7 cellular contexts compared by ENCODE assay signal in genomic region chr17:49194297-49194607, GRCh38. TPM values are rescaled to one million over a fixed set of nuclear protein-coding genes. Genes with fewer than 3 reads are reported as not detected.
DNase-seq lines count a peak whose midpoint lies in the region; ATAC-seq, FAIRE-seq and TF ChIP-seq lines count a peak whose summit lies in the region.

No MANE protein-coding gene starts in this region.

- DNase-seq in RWPE1 (ENCODE audit: low spot score) (no peak), endothelial cell of umbilical vein (ENCODE audit: low read depth, low spot score) (no peak), epidermal melanocyte (ENCODE audit: insufficient read length, low spot score) (no peak), left cardiac atrium (no peak)

- H3K9me3 ChIP-seq in ES-I3 (ENCODE audit: control insufficient read depth, insufficient read depth, low read length): no peaks in the 10 kb centered on the region
- H3K9me3 ChIP-seq in endothelial cell of umbilical vein (replicated peaks; ENCODE audit: control insufficient read depth, insufficient read depth, low read length): no peaks in the 10 kb centered on the region
- H3K9me3 ChIP-seq in skeletal muscle satellite cell (replicated peaks; ENCODE audit: low read length): no peaks in the 10 kb centered on the region

- H3K27ac ChIP-seq in RWPE1 (peak overlapping the region; percentile 99), endothelial cell of umbilical vein (ENCODE audit: insufficient read depth, low read depth, low read length) (no peak overlapping the region)

- H3K79me2 ChIP-seq in endothelial cell of umbilical vein (ENCODE audit: control insufficient read depth, insufficient read depth, low read length): no peaks in the 10 kb centered on the region

- no peak for FAIRE-seq in endothelial cell of umbilical vein (lab: Jason Lieb, UNC)

- H3K9ac ChIP-seq in ES-I3 (ENCODE audit: low read depth, low read length) (peak overlapping the region; percentile 85; the same call in 1 of the 2 replicates), endothelial cell of umbilical vein (replicated peaks; ENCODE audit: extremely low read depth, insufficient read depth, low read length) (no peak overlapping the region), skeletal muscle satellite cell (ENCODE audit: low read depth, low read length) (no peak overlapping the region)

- H3K4me2 ChIP-seq in endothelial cell of umbilical vein (ENCODE audit: insufficient read depth, low read length) (no peak overlapping the region), skeletal muscle satellite cell (ENCODE audit: low read length) (peak overlapping the region; percentile 79)

- BruUV-seq in endothelial cell of umbilical vein (replicated peaks; lab: Mats Ljungman, UMichigan): no TSS peak

- H3K27me3 ChIP-seq in endothelial cell of umbilical vein (ENCODE audit: control insufficient read depth in 2 of 2, insufficient read depth in 2 of 2, low read length in 2 of 2) (no peaks in the 10 kb centered on the region), skeletal muscle satellite cell (ENCODE audit: control insufficient read depth, insufficient read depth, low read length) (no peaks in the 10 kb centered on the region)

- no peak for TF ChIP-seq POLR2A in endothelial cell of umbilical vein (IDR thresholded peaks at IDR 0.05; ENCODE audit: low read depth, low read length)

- POLR2A ChIA-PET in RWPE1 (lab: Yijun Ruan, JAX; ENCODE audit: low non-redundant PET): interaction anchor here (0.7 kb wide), 1 partner anchor 138 kb away, joined by 4 read pairs; no protein-coding TSS in a partner anchor
- POLR2A ChIA-PET in endothelial cell of umbilical vein (lab: Charles Lee): interaction anchor here (0.6 to 1.2 kb wide), 3 partner anchors 8 to 338 kb away, joined by 3 read pairs; no protein-coding TSS in a partner anchor

- no peaks in the 10 kb centered on the region for H3K36me3 ChIP-seq in ES-I3 (ENCODE audit: insufficient read depth, low read length)
- H3K36me3 ChIP-seq in endothelial cell of umbilical vein (ENCODE audit: control insufficient read depth in 2 of 2, extremely low read depth in 1 of 2, insufficient read depth in 2 of 2, low read length in 2 of 2): no peaks in the 10 kb centered on the region
- H3K36me3 ChIP-seq in skeletal muscle satellite cell (ENCODE audit: insufficient read depth, low read length): no peaks in the 10 kb centered on the region

- dilution Hi-C loops in endothelial cell of umbilical vein (cut with MboI; ENCODE audit: extremely low pct_ligation_motif_present, low sequenced_read_pairs): no loop called here

- CTCF ChIA-PET in RWPE1 (lab: Yijun Ruan, JAX) (no interaction called here), endothelial cell of umbilical vein (lab: Charles Lee) (interaction anchor here (0.7 to 15.9 kb wide), 5 partner anchors 13 to 97 kb away, joined by 3 to 212 read pairs (median 3); partner anchors contain the start of genes ABI3, GNGT2 and PHOSPHO1)

- no peak for TF ChIP-seq CTCF in RWPE1 (conservative IDR thresholded peaks at IDR 0.05; ENCODE audit: low read depth)
- no peak for TF ChIP-seq CTCF in endothelial cell of umbilical vein (IDR thresholded peaks at IDR 0.05; ENCODE audit: extremely low read depth in 1 of 2, insufficient read depth in 1 of 2, low read depth in 1 of 2, low read length in 2 of 2)

- H2AFZ ChIP-seq in endothelial cell of umbilical vein (ENCODE audit: low read depth, low read length): peak overlapping the region; percentile 20

- ATAC-seq in HG02973 (IDR thresholded peaks at IDR 0.05; ENCODE audit: unreplicated experiment) (no peak), left cardiac atrium (no peak)

- H3K4me3 ChIP-seq in endothelial cell of umbilical vein (replicated peaks in 1 of 3; ENCODE audit: insufficient read depth in 1 of 3, low read depth in 1 of 3, low read length in 3 of 3) (no peak overlapping the region), skeletal muscle satellite cell (ENCODE audit: low read length) (no peak overlapping the region)

- no peaks in the 10 kb centered on the region for H4K20me1 ChIP-seq in endothelial cell of umbilical vein (replicated peaks; ENCODE audit: control insufficient read depth, extremely low read depth, insufficient read depth, low read length)

- intact Hi-C loops in endothelial cell of umbilical vein (cut with micrococcal nuclease) (no loop called here), left cardiac atrium (cut with DNase I) (loop anchor here in 1 of 2 donors (5.0 kb wide), 1 partner anchor 33 kb away; no protein-coding TSS in a partner anchor)

- H3K4me1 ChIP-seq in ES-I3 (ENCODE audit: insufficient read depth, low read length) (peaks cover 5% of the 10 kb centered on the region; the same call in 1 of the 2 replicates), endothelial cell of umbilical vein (ENCODE audit: control insufficient read depth, extremely low read depth, insufficient read depth, low read length) (peaks cover 8% of the 10 kb centered on the region), skeletal muscle satellite cell (ENCODE audit: control insufficient read depth, insufficient read depth, low read length) (peaks cover 21% of the 10 kb centered on the region)

- H3K9me1 ChIP-seq in endothelial cell of umbilical vein (replicated peaks; ENCODE audit: control insufficient read depth, extremely low read depth, insufficient read depth, low read length): no peaks in the 10 kb centered on the region

TF ChIP-seq in endothelial cell of umbilical vein, 7 proteins besides CTCF, POLR2A, EP300 and RAD21:
- TF ChIP-seq MYC (IDR thresholded peaks at IDR 0.05; ENCODE audit: low read depth, low read length) (no peak), POLR2AphosphoS5 (IDR thresholded peaks at IDR 0.05; ENCODE audit: insufficient read depth, low read depth, low read length) (no peak), MAX (IDR thresholded peaks at IDR 0.05; ENCODE audit: insufficient read depth, insufficient read length) (no peak), FOS (IDR thresholded peaks at IDR 0.05; ENCODE audit: borderline replicate concordance, insufficient read depth, low read length) (no peak), JUN (IDR thresholded peaks at IDR 0.05; ENCODE audit: borderline replicate concordance, insufficient read depth, insufficient read length, low read depth) (no peak), EZH2 (IDR thresholded peaks at IDR 0.05; ENCODE audit: borderline replicate concordance, low read depth, low read length, severe bottlenecking) (no peak), GATA2 (IDR thresholded peaks at IDR 0.05; ENCODE audit: insufficient read depth, insufficient read length, low read depth, low read length) (no peak)

RNA-seq across cellular contexts. Expression of gene GNGT2, which starts 16.1 kb away (rescaled TPM):
- total RNA-seq in endothelial cell of umbilical vein (3.7 and 3.8 TPM in 2 replicates), left cardiac atrium (1 to 10 TPM; 1.9 to 2.2 TPM)
- polyA plus RNA-seq in endothelial cell of umbilical vein: 2.1 and 2.8 TPM in 2 replicates
- polyA plus RNA-seq in endothelial cell of umbilical vein (2011; cell fraction: cytosol; rRNA removed): 5.1 and 5.6 TPM in 2 replicates
- polyA plus RNA-seq in endothelial cell of umbilical vein (2011; cell fraction: nucleus; rRNA removed): 2.5 and 3.4 TPM in 2 replicates
- 5.7 and 9.7 TPM in 2 replicates for polyA plus RNA-seq in endothelial cell of umbilical vein (2012)
- 2.3 and 3.9 TPM in 2 replicates for polyA minus RNA-seq in endothelial cell of umbilical vein
- polyA minus RNA-seq in endothelial cell of umbilical vein (2011; cell fraction: cytosol; rRNA and poly(A)+ RNA removed): not detected
- polyA minus RNA-seq in endothelial cell of umbilical vein (2011; cell fraction: nucleus; rRNA and poly(A)+ RNA removed): 1.5 TPM in 1 of 2 replicates, not detected in the other
- not detected in 2 replicates for total RNA-seq in skeletal muscle satellite cell (2012; rRNA removed)

RNA-seq across cellular contexts. Expression of gene ABI3, which starts 16.3 kb away (rescaled TPM):
- total RNA-seq in endothelial cell of umbilical vein: 35.2 and 35.7 TPM in 2 replicates
- polyA plus RNA-seq in endothelial cell of umbilical vein: 35.0 and 35.5 TPM in 2 replicates
- 29.6 and 31.8 TPM in 2 replicates for polyA plus RNA-seq in endothelial cell of umbilical vein (2011; cell fraction: cytosol; rRNA removed)
- 19.4 and 20.7 TPM in 2 replicates for polyA plus RNA-seq in endothelial cell of umbilical vein (2011; cell fraction: nucleus; rRNA removed)
- 30.9 and 37.1 TPM in 2 replicates for polyA plus RNA-seq in endothelial cell of umbilical vein (2012)
- 17.2 and 21.9 TPM in 2 replicates for polyA minus RNA-seq in endothelial cell of umbilical vein
- not detected for polyA minus RNA-seq in endothelial cell of umbilical vein (2011; cell fraction: cytosol; rRNA and poly(A)+ RNA removed)
- 14.9 and 22.8 TPM in 2 replicates for polyA minus RNA-seq in endothelial cell of umbilical vein (2011; cell fraction: nucleus; rRNA and poly(A)+ RNA removed)
- total RNA-seq in skeletal muscle satellite cell (2012; rRNA removed): 0.22 and 2.8 TPM in 2 replicates
- 10 to 100 TPM in 1 of 2 donors, 1 to 10 TPM in 1; 5.7 to 12.5 TPM for total RNA-seq in left cardiac atrium

RNA-seq across cellular contexts. Expression of gene PHOSPHO1, which starts 36.3 kb away (rescaled TPM):
- total RNA-seq in endothelial cell of umbilical vein (0.18 TPM in 1 of 2 replicates, not detected in the other), left cardiac atrium (under 1 TPM; 0.31 to 0.41 TPM)
- 0.19 and 0.23 TPM in 2 replicates for polyA plus RNA-seq in endothelial cell of umbilical vein
- 0.10 and 0.13 TPM in 2 replicates for polyA plus RNA-seq in endothelial cell of umbilical vein (2011; cell fraction: cytosol; rRNA removed)
- 0.14 TPM in 1 of 2 replicates, not detected in the other for polyA plus RNA-seq in endothelial cell of umbilical vein (2011; cell fraction: nucleus; rRNA removed)
- polyA plus RNA-seq in endothelial cell of umbilical vein (2012): 0.40 TPM in 2 replicates
- polyA minus RNA-seq in endothelial cell of umbilical vein: not detected in 2 replicates
- polyA minus RNA-seq in endothelial cell of umbilical vein (2011; cell fraction: cytosol; rRNA and poly(A)+ RNA removed): not detected
- polyA minus RNA-seq in endothelial cell of umbilical vein (2011; cell fraction: nucleus; rRNA and poly(A)+ RNA removed): 0.34 TPM in 1 of 2 replicates, not detected in the other
- 0.22 and 0.51 TPM in 2 replicates for total RNA-seq in skeletal muscle satellite cell (2012; rRNA removed)
